ENCODE assay signal across 8 cellular contexts in the genomic region with DNA sequence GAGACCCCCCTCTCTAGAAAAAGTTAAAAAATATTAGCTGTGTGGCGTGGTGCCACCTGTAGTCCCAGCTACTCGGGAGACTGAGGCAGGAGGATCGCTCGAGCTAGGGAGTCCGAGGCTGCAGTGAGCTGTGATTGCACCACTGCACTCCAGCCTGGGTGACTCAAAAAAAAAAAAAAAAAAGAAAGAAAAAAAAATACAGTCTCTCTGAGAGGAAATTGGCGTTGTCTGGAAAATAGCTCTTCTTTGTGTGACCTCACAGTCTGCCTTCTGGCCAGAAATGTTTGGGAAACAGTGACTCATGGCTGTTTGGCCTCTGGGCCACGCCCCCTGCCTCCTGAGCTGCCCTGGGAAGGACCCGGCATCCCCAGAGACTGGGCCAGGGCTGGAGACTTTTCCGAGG. TPM values are rescaled to one million over a fixed set of nuclear protein-coding genes. Genes with fewer than 3 reads are reported as not detected.
DNase-seq lines count a peak whose midpoint lies in the region; ATAC-seq, FAIRE-seq and TF ChIP-seq lines count a peak whose summit lies in the region.

No MANE protein-coding gene starts in this region.

- H3K4me1 Mint-ChIP-seq in immature natural killer cell, result no peaks in the 10 kb centered on the region

- H3K4me2 ChIP-seq in endothelial cell of umbilical vein (ENCODE audit: insufficient read depth, low read length), result peak overlapping the region; percentile 64

- intact Hi-C loops in endothelial cell of umbilical vein (cut with micrococcal nuclease), result loop anchor here (1.0 kb wide), 4 partner anchors 10 to 30 kb away; a partner anchor contains a TSS

- no peaks in the 10 kb centered on the region for H4K20me1 ChIP-seq in endothelial cell of umbilical vein (replicated peaks; ENCODE audit: control insufficient read depth, extremely low read depth, insufficient read depth, low read length)

- H3K27ac ChIP-seq in endothelial cell of umbilical vein (ENCODE audit: insufficient read depth, low read depth, low read length) (peak overlapping the region; percentile 97), mesodermal cell (ENCODE audit: low read depth, low read length, severe bottlenecking) (peak overlapping the region; percentile 97)

- no peak overlapping the region for H3K4me3 Mint-ChIP-seq in immature natural killer cell

- H3K79me2 ChIP-seq in endothelial cell of umbilical vein (ENCODE audit: control insufficient read depth, insufficient read depth, low read length), result no peaks in the 10 kb centered on the region

- H3K9me3 Mint-ChIP-seq in immature natural killer cell, result no peaks in the 10 kb centered on the region

- TF ChIP-seq POLR2A in endothelial cell of umbilical vein (IDR thresholded peaks at IDR 0.05; ENCODE audit: low read depth, low read length), result no peak

- POLR2A ChIA-PET in endothelial cell of umbilical vein (lab: Charles Lee), result interaction anchor here (0.6 to 2.0 kb wide), 8 partner anchors 11 to 102 kb away, joined by 3 to 11 read pairs (median 4); a partner anchor contains a TSS

- H3K36me3 Mint-ChIP-seq in immature natural killer cell, result peaks cover 0 to 18% (median 5%) of the 10 kb centered on the region in 3 donors

- TF ChIP-seq CTCF in GM13976 (IDR thresholded peaks at IDR 0.05; ENCODE audit: borderline replicate concordance, control extremely low read depth, extremely low read depth, insufficient read depth, missing control alignments), result no peak
- TF ChIP-seq CTCF in endothelial cell of umbilical vein (IDR thresholded peaks at IDR 0.05; ENCODE audit: extremely low read depth in 1 of 2, insufficient read depth in 1 of 2, low read depth in 1 of 2, low read length in 2 of 2), result no peak

- no peaks in the 10 kb centered on the region for H3K9me3 ChIP-seq in endothelial cell of umbilical vein (replicated peaks; ENCODE audit: control insufficient read depth, insufficient read depth, low read length)
- no peaks in the 10 kb centered on the region for H3K9me3 ChIP-seq in mesodermal cell (ENCODE audit: control insufficient read depth, low read length)

- dilution Hi-C loops in endothelial cell of umbilical vein (cut with MboI; ENCODE audit: extremely low pct_ligation_motif_present, low sequenced_read_pairs), result no loop called here

- H3K27me3 ChIP-seq in endothelial cell of umbilical vein (ENCODE audit: control insufficient read depth in 2 of 2, insufficient read depth in 2 of 2, low read length in 2 of 2), result no peaks in the 10 kb centered on the region

- peak overlapping the region; percentile 77 for H2AFZ ChIP-seq in endothelial cell of umbilical vein (ENCODE audit: low read depth, low read length)

- CTCF ChIA-PET in endothelial cell of umbilical vein (lab: Charles Lee), result interaction anchor here (0.5 to 2.9 kb wide), 12 partner anchors 10 to 82 kb away, joined by 3 to 48 read pairs (median 5); a partner anchor contains a TSS

- in situ Hi-C loops in GM13976 (cut with MboI; ENCODE audit: low sequenced_read_pairs, unreplicated experiment), result no loop called here

- 56 to 57% methylated on average over 8 of the region's 9 CpGs for WGBS in mesodermal cell (ENCODE audit: insufficient coverage in 2 of 2), 2 experiments

- peaks cover 13% of the 10 kb centered on the region for H3K4me1 ChIP-seq in endothelial cell of umbilical vein (ENCODE audit: control insufficient read depth, extremely low read depth, insufficient read depth, low read length)
- peaks cover 21% of the 10 kb centered on the region for H3K4me1 ChIP-seq in mesodermal cell (ENCODE audit: control insufficient read depth, insufficient read depth, low read length, poor library complexity, severe bottlenecking)

- DNase-seq in GM13976 (ENCODE audit: low spot score) (peak; percentile 12), OCI-M1 (lab: John Stamatoyannopoulos, UW) (peak; percentile 95), endothelial cell of umbilical vein (ENCODE audit: low read depth, low spot score) (peak; percentile 96), COR-L47 (lab: John Stamatoyannopoulos, UW) (no peak), D341Med (ENCODE audit: low spot score) (no peak), immature natural killer cell (no peak)

- no peak overlapping the region for H3K27ac Mint-ChIP-seq in immature natural killer cell

- peak; percentile 98 for FAIRE-seq in endothelial cell of umbilical vein (lab: Jason Lieb, UNC)

- H3K9me1 ChIP-seq in endothelial cell of umbilical vein (replicated peaks; ENCODE audit: control insufficient read depth, extremely low read depth, insufficient read depth, low read length), result no peaks in the 10 kb centered on the region

- BruUV-seq in endothelial cell of umbilical vein (replicated peaks; lab: Mats Ljungman, UMichigan), result no TSS peak

- peaks cover 0 to 14% of the 10 kb centered on the region in 2 experiments for H3K36me3 ChIP-seq in endothelial cell of umbilical vein (ENCODE audit: control insufficient read depth in 2 of 2, extremely low read depth in 1 of 2, insufficient read depth in 2 of 2, low read length in 2 of 2)
- H3K36me3 ChIP-seq in mesodermal cell (ENCODE audit: control insufficient read depth, insufficient read depth, low read length), result no peaks in the 10 kb centered on the region

- ATAC-seq in GM21786 (IDR thresholded peaks at IDR 0.05; ENCODE audit: unreplicated experiment), result no peak

- H3K9ac ChIP-seq in endothelial cell of umbilical vein (replicated peaks; ENCODE audit: extremely low read depth, insufficient read depth, low read length), result peak overlapping the region; percentile 87

- peaks cover 0 to 1% (median 0%) of the 10 kb centered on the region in 3 donors for H3K27me3 Mint-ChIP-seq in immature natural killer cell (ENCODE audit: low read depth in 3 of 3)

- peak overlapping the region in 1 of 3 experiments; percentile 7 for H3K4me3 ChIP-seq in endothelial cell of umbilical vein (replicated peaks in 1 of 3; ENCODE audit: insufficient read depth in 1 of 3, low read depth in 1 of 3, low read length in 3 of 3)
- no peak overlapping the region for H3K4me3 ChIP-seq in mesodermal cell (ENCODE audit: extremely low read depth, insufficient read depth, low read length, poor library complexity, severe bottlenecking)

TF ChIP-seq in endothelial cell of umbilical vein, 7 proteins besides CTCF, POLR2A, EP300 and RAD21 (continues in another document):
- TF ChIP-seq MYC (IDR thresholded peaks at IDR 0.05; ENCODE audit: low read depth, low read length) (no peak), JUN (IDR thresholded peaks at IDR 0.05; ENCODE audit: borderline replicate concordance, insufficient read depth, insufficient read length, low read depth) (peak; percentile 96), POLR2AphosphoS5 (IDR thresholded peaks at IDR 0.05; ENCODE audit: insufficient read depth, low read depth, low read length) (peak; percentile 73), FOS (IDR thresholded peaks at IDR 0.05; ENCODE audit: borderline replicate concordance, insufficient read depth, low read length) (peak; percentile 90)

RNA-seq across cellular contexts. Expression of a gene that starts 10.7 kb away (rescaled TPM):
- 40.1 and 43.5 TPM in 2 replicates for total RNA-seq in endothelial cell of umbilical vein
- polyA plus RNA-seq in endothelial cell of umbilical vein (91.9 and 130 TPM in 2 replicates), immature natural killer cell (10 to 100 TPM; 43.9 to 71.4 (median 59.4) TPM)
- 44.4 and 67.0 TPM in 2 replicates for polyA plus RNA-seq in endothelial cell of umbilical vein (2011; cell fraction: cytosol; rRNA removed)
- 35.4 and 40.1 TPM in 2 replicates for polyA plus RNA-seq in endothelial cell of umbilical vein (2011; cell fraction: nucleus; rRNA removed)
- polyA plus RNA-seq in endothelial cell of umbilical vein (2012), result 44.0 and 76.6 TPM in 2 replicates
- polyA minus RNA-seq in endothelial cell of umbilical vein, result 23.7 and 29.0 TPM in 2 replicates
- polyA minus RNA-seq in endothelial cell of umbilical vein (2011; cell fraction: cytosol; rRNA and poly(A)+ RNA removed), result 5.4 TPM
- polyA minus RNA-seq in endothelial cell of umbilical vein (2011; cell fraction: nucleus; rRNA and poly(A)+ RNA removed), result 10.9 and 21.7 TPM in 2 replicates
- 26.4 TPM for polyA plus RNA-seq in mesodermal cell (2013, experiment 1 of 2)
- 20.7 TPM for polyA plus RNA-seq in mesodermal cell (2013, experiment 2 of 2)

RNA-seq across cellular contexts. Expression of a gene that starts 21.0 kb away (rescaled TPM):
- total RNA-seq in endothelial cell of umbilical vein, result 288 and 301 TPM in 2 replicates
- 244 and 250 TPM in 2 replicates for polyA plus RNA-seq in endothelial cell of umbilical vein
- polyA plus RNA-seq in endothelial cell of umbilical vein (2011; cell fraction: cytosol; rRNA removed), result 184 TPM in 2 replicates
- 170 and 195 TPM in 2 replicates for polyA plus RNA-seq in endothelial cell of umbilical vein (2011; cell fraction: nucleus; rRNA removed)
- polyA plus RNA-seq in endothelial cell of umbilical vein (2012), result 197 and 307 TPM in 2 replicates
- polyA minus RNA-seq in endothelial cell of umbilical vein, result 117 and 142 TPM in 2 replicates
- polyA minus RNA-seq in endothelial cell of umbilical vein (2011; cell fraction: cytosol; rRNA and poly(A)+ RNA removed), result 99.1 TPM
- polyA minus RNA-seq in endothelial cell of umbilical vein (2011; cell fraction: nucleus; rRNA and poly(A)+ RNA removed), result 135 and 137 TPM in 2 replicates
- 173 TPM for polyA plus RNA-seq in mesodermal cell (2013, experiment 1 of 2)
- polyA plus RNA-seq in mesodermal cell (2013, experiment 2 of 2), result 177 TPM
- 100 to 1,000 TPM; 163 to 287 (median 209) TPM for polyA plus RNA-seq in immature natural killer cell

RNA-seq across cellular contexts. Expression of a gene that starts 33.7 kb away (rescaled TPM):
- 92.2 and 99.8 TPM in 2 replicates for total RNA-seq in endothelial cell of umbilical vein
- 74.1 and 80.0 TPM in 2 replicates for polyA plus RNA-seq in endothelial cell of umbilical vein
- polyA plus RNA-seq in endothelial cell of umbilical vein (2011; cell fraction: cytosol; rRNA removed), result 54.1 and 72.1 TPM in 2 replicates
- polyA plus RNA-seq in endothelial cell of umbilical vein (2011; cell fraction: nucleus; rRNA removed), result 130 and 131 TPM in 2 replicates
- 82.6 and 111 TPM in 2 replicates for polyA plus RNA-seq in endothelial cell of umbilical vein (2012)
- 58.4 and 64.1 TPM in 2 replicates for polyA minus RNA-seq in endothelial cell of umbilical vein
- polyA minus RNA-seq in endothelial cell of umbilical vein (2011; cell fraction: cytosol; rRNA and poly(A)+ RNA removed), result 32.6 TPM
- 45.5 and 73.0 TPM in 2 replicates for polyA minus RNA-seq in endothelial cell of umbilical vein (2011; cell fraction: nucleus; rRNA and poly(A)+ RNA removed)
- polyA plus RNA-seq in mesodermal cell (2013, experiment 1 of 2), result 111 TPM
- polyA plus RNA-seq in mesodermal cell (2013, experiment 2 of 2), result 95.1 TPM
- 100 to 1,000 TPM in 1 of 3 donors, 10 to 100 TPM in 2; 38.1 to 106 (median 53.4) TPM for polyA plus RNA-seq in immature natural killer cell

RNA-seq across cellular contexts. Expression of a gene that starts 59.9 kb away (rescaled TPM):
- 3.9 and 4.6 TPM in 2 replicates for total RNA-seq in endothelial cell of umbilical vein
- polyA plus RNA-seq in endothelial cell of umbilical vein (14.1 and 18.5 TPM in 2 replicates), immature natural killer cell (not detected)
- 11.1 and 13.6 TPM in 2 replicates for polyA plus RNA-seq in endothelial cell of umbilical vein (2011; cell fraction: cytosol; rRNA removed)
- polyA plus RNA-seq in endothelial cell of umbilical vein (2011; cell fraction: nucleus; rRNA removed), result 21.6 and 23.6 TPM in 2 replicates
- 18.8 and 26.4 TPM in 2 replicates for polyA plus RNA-seq in endothelial cell of umbilical vein (2012)
- 2.5 and 5.9 TPM in 2 replicates for polyA minus RNA-seq in endothelial cell of umbilical vein
- polyA minus RNA-seq in endothelial cell of umbilical vein (2011; cell fraction: cytosol; rRNA and poly(A)+ RNA removed), result 0.72 TPM
- 4.3 and 11.4 TPM in 2 replicates for polyA minus RNA-seq in endothelial cell of umbilical vein (2011; cell fraction: nucleus; rRNA and poly(A)+ RNA removed)
- 10.0 TPM for polyA plus RNA-seq in mesodermal cell (2013, experiment 1 of 2)
- 7.6 TPM for polyA plus RNA-seq in mesodermal cell (2013, experiment 2 of 2)

Comparison
In these comparisons a context has a peak if more than half of its experiments do, and no peak if none do; other contexts are left out.
1. DNase-seq: peak in GM13976 (single experiment), OCI-M1 (single experiment) and endothelial cell of umbilical vein (single experiment); none in COR-L47 (single experiment), D341Med (single experiment) and immature natural killer cell (0 of 3).